Comparison of ENCODE assay signal across 2 cellular contexts in genomic region chr17:76528156-76528527, GRCh38.
TF ChIP-seq lines count a peak whose summit lies in the region.

No MANE protein-coding gene starts in this region.

TF ChIP-seq in GM23338, 12 proteins besides CTCF, POLR2A, EP300 and RAD21:
- TF ChIP-seq ZNF462 (CRISPR knock-in tag; IDR thresholded peaks at IDR 0.05), result no peak
- TF ChIP-seq CREB1 (CRISPR knock-in tag; IDR thresholded peaks at IDR 0.05; ENCODE audit: low read depth), result no peak
- no peak for TF ChIP-seq ZNF114 (CRISPR knock-in tag; IDR thresholded peaks at IDR 0.05)
- no peak for TF ChIP-seq STAT1 (IDR thresholded peaks at IDR 0.05; ENCODE audit: unreplicated experiment)
- no peak for TF ChIP-seq JUNB (IDR thresholded peaks at IDR 0.05; ENCODE audit: unreplicated experiment)
- TF ChIP-seq EZH2phosphoT487 (IDR thresholded peaks at IDR 0.05; ENCODE audit: unreplicated experiment), result no peak
- TF ChIP-seq, protein P1, sequence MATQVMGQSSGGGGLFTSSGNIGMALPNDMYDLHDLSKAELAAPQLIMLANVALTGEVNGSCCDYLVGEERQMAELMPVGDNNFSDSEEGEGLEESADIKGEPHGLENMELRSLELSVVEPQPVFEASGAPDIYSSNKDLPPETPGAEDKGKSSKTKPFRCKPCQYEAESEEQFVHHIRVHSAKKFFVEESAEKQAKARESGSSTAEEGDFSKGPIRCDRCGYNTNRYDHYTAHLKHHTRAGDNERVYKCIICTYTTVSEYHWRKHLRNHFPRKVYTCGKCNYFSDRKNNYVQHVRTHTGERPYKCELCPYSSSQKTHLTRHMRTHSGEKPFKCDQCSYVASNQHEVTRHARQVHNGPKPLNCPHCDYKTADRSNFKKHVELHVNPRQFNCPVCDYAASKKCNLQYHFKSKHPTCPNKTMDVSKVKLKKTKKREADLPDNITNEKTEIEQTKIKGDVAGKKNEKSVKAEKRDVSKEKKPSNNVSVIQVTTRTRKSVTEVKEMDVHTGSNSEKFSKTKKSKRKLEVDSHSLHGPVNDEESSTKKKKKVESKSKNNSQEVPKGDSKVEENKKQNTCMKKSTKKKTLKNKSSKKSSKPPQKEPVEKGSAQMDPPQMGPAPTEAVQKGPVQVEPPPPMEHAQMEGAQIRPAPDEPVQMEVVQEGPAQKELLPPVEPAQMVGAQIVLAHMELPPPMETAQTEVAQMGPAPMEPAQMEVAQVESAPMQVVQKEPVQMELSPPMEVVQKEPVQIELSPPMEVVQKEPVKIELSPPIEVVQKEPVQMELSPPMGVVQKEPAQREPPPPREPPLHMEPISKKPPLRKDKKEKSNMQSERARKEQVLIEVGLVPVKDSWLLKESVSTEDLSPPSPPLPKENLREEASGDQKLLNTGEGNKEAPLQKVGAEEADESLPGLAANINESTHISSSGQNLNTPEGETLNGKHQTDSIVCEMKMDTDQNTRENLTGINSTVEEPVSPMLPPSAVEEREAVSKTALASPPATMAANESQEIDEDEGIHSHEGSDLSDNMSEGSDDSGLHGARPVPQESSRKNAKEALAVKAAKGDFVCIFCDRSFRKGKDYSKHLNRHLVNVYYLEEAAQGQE (IDR thresholded peaks at IDR 0.05; ENCODE audit: unreplicated experiment), result no peak
- no peak for TF ChIP-seq EZH2 (IDR thresholded peaks at IDR 0.05; ENCODE audit: low read depth, unreplicated experiment)
- TF ChIP-seq NANOG (IDR thresholded peaks at IDR 0.05; ENCODE audit: borderline replicate concordance), result no peak
- TF ChIP-seq POLR2AphosphoS5 (IDR thresholded peaks at IDR 0.05; ENCODE audit: low read depth), result no peak
- TF ChIP-seq, protein P2, sequence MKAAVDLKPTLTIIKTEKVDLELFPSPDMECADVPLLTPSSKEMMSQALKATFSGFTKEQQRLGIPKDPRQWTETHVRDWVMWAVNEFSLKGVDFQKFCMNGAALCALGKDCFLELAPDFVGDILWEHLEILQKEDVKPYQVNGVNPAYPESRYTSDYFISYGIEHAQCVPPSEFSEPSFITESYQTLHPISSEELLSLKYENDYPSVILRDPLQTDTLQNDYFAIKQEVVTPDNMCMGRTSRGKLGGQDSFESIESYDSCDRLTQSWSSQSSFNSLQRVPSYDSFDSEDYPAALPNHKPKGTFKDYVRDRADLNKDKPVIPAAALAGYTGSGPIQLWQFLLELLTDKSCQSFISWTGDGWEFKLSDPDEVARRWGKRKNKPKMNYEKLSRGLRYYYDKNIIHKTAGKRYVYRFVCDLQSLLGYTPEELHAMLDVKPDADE (IDR thresholded peaks at IDR 0.05), result no peak

TF ChIP-seq in GM12891, 5 proteins besides CTCF, POLR2A, EP300 and RAD21:
- no peak for TF ChIP-seq TAF1 (IDR thresholded peaks at IDR 0.05; ENCODE audit: low read depth, low read length)
- no peak for TF ChIP-seq PAX5 (IDR thresholded peaks at IDR 0.05; ENCODE audit: insufficient read depth, low read length, severe bottlenecking)
- no peak for TF ChIP-seq POU2F2 (IDR thresholded peaks at IDR 0.05; ENCODE audit: low read depth, low read length)
- no peak for TF ChIP-seq POLR2AphosphoS5 (IDR thresholded peaks at IDR 0.05; ENCODE audit: low read depth, low read length)
- TF ChIP-seq SPI1 (IDR thresholded peaks at IDR 0.05; ENCODE audit: low read depth, low read length), result no peak
